ENCODE assay signal across 18 cellular contexts in genomic region chr7:146656988-146657387, GRCh38.
DNase-seq lines count a peak whose midpoint lies in the region; ATAC-seq and TF ChIP-seq lines count a peak whose summit lies in the region.
"Had no signal": no experiment of that assay in that cellular context is flagged by ENCODE, and none has a peak within 500 bp of the region (broad histone marks: within the 10 kb centered on the region; RNA-seq: fewer than 3 reads in every experiment).

No MANE protein-coding gene starts in this region.

- H3K9me2 ChIP-seq in hepatocyte (replicated peaks; ENCODE audit: insufficient read depth): no peaks in the 10 kb centered on the region

- no peaks in the 10 kb centered on the region for H3K27me3 Mint-ChIP-seq in activated T-helper 17 cell treated with anti-CD3 and anti-CD28 coated beads, Interleukin-2, amount 50 U/mL, for 72 hours
- H3K27me3 Mint-ChIP-seq in activated T-helper 2 cell treated with anti-CD3 and anti-CD28 coated beads, Interferon-gamma antibody, Interleukin-2, Interleukin-4, amounts not matched to agents 10 μg/mL and 5 μg/mL and 100 μg/mL, durations not matched to agents 14 hours and 24 hours and 36 hours (ENCODE audit: low read depth): no peaks in the 10 kb centered on the region

- peak overlapping the region; percentile 4; the same call in 1 of the 2 replicates for H3K9ac ChIP-seq in KMS-11
- H3K9ac ChIP-seq: BLaER1 treated with 17β-estradiol and CSF1 and Interleukin-3, amounts not matched to agents 10 nM and 100 nM had no signal

- H3K9me3 ChIP-seq in hepatocyte (ENCODE audit: low read depth): no peaks in the 10 kb centered on the region
- H3K9me3 ChIP-seq: esophagus squamous epithelium, left ventricle myocardium inferior, vagina had no signal

- no peaks in the 10 kb centered on the region for H3K4me1 Mint-ChIP-seq in activated T-helper 17 cell treated with anti-CD3 and anti-CD28 coated beads, Interleukin-2, amount 50 U/mL, for 72 hours
- peaks cover 6% of the 10 kb centered on the region for H3K4me1 Mint-ChIP-seq in activated T-helper 2 cell treated with anti-CD3 and anti-CD28 coated beads, Interferon-gamma antibody, Interleukin-2, Interleukin-4, amounts not matched to agents 10 μg/mL and 5 μg/mL and 100 μg/mL, durations not matched to agents 14 hours and 24 hours and 36 hours (ENCODE audit: low read depth)
- H3K4me1 Mint-ChIP-seq: neural crest cell had no signal

- no peaks in the 10 kb centered on the region for H3K36me3 Mint-ChIP-seq in activated T-helper 17 cell treated with anti-CD3 and anti-CD28 coated beads, Interleukin-2, amount 50 U/mL, for 72 hours (ENCODE audit: low read depth)
- H3K36me3 Mint-ChIP-seq in activated T-helper 2 cell treated with anti-CD3 and anti-CD28 coated beads, Interferon-gamma antibody, Interleukin-2, Interleukin-4, amounts not matched to agents 10 μg/mL and 5 μg/mL and 100 μg/mL, durations not matched to agents 14 hours and 24 hours and 36 hours (ENCODE audit: low read depth): no peaks in the 10 kb centered on the region

- H3K4me1 ChIP-seq in KMS-11 (ENCODE audit: low read depth, poor library complexity, severe bottlenecking): peaks cover 77% of the 10 kb centered on the region
- no peaks in the 10 kb centered on the region for H3K4me1 ChIP-seq in hepatocyte (ENCODE audit: insufficient read depth)
- H3K4me1 ChIP-seq: esophagus squamous epithelium, left ventricle myocardium inferior, vagina had no signal

- intact Hi-C loops in activated T-helper 2 cell treated with anti-CD3 and anti-CD28 coated beads, Interferon-gamma antibody, Interleukin-2, Interleukin-4, amounts not matched to agents 10 μg/mL and 5 μg/mL and 100 μg/mL, durations not matched to agents 14 hours and 24 hours and 36 hours (cut with micrococcal nuclease): no loop called here

- peak; percentile 41; the same call in 1 of the 2 replicates for TF ChIP-seq CTCF in KMS-11 (conservative IDR thresholded peaks at IDR 0.05; ENCODE audit: low read depth, low read length)
- peak; percentile 17 for TF ChIP-seq CTCF in hepatocyte (IDR thresholded peaks at IDR 0.05; ENCODE audit: poor library complexity)

- H4K20me1 ChIP-seq in KMS-11 (ENCODE audit: insufficient read depth): no peaks in the 10 kb centered on the region
- H4K20me1 ChIP-seq in hepatocyte (ENCODE audit: insufficient read depth, poor library complexity, severe bottlenecking): no peaks in the 10 kb centered on the region
- H4K20me1 ChIP-seq: BLaER1 treated with 17β-estradiol and CSF1 and Interleukin-3, amounts not matched to agents 10 nM and 100 nM had no signal

- H2AFZ ChIP-seq in KMS-11 (ENCODE audit: low read depth) (peak overlapping the region; percentile 11; the same call in 1 of the 2 replicates), hepatocyte (no peak overlapping the region)

- H3K27me3 ChIP-seq in KMS-11 (ENCODE audit: insufficient read depth, low read depth) (no peaks in the 10 kb centered on the region), hepatocyte (no peaks in the 10 kb centered on the region)
- H3K27me3 ChIP-seq: BLaER1 treated with 17β-estradiol and CSF1 and Interleukin-3, amounts not matched to agents 10 nM and 100 nM; esophagus squamous epithelium; vagina had no signal

- WGBS in hepatocyte (ENCODE audit: low lambda C conversion rate, missing lambda C conversion rate): 80% methylated on average over 1 of the region's 1 CpG

- H3K27ac ChIP-seq in KMS-11 (peak overlapping the region; percentile 60), hepatocyte (no peak overlapping the region)
- H3K27ac ChIP-seq: BLaER1 treated with 17β-estradiol and CSF1 and Interleukin-3, amounts not matched to agents 10 nM and 100 nM; esophagus squamous epithelium; left ventricle myocardium inferior; vagina had no signal

- DNase-seq in NCI-H2029 treated with DMSO at 0.1 percent for 48 hours (lab: John Stamatoyannopoulos, UW) (peak; percentile 68), NCI-H2029 (lab: John Stamatoyannopoulos, UW) (no peak), OCI-M1 (lab: John Stamatoyannopoulos, UW) (peak; percentile 46), hepatocyte (ENCODE audit: low spot score) (no peak)
- no peak for DNase-seq in activated T-helper 2 cell treated with anti-CD3 and anti-CD28 coated beads, Interferon-gamma antibody, Interleukin-2, Interleukin-4, amounts not matched to agents 10 μg/mL and 5 μg/mL and 100 μg/mL, durations not matched to agents 14 hours and 24 hours and 36 hours (ENCODE audit: low spot score)
- DNase-seq: anterior cingulate cortex; caudate nucleus; effector CD4-positive, alpha-beta T cell; esophagus squamous epithelium; left ventricle myocardium inferior; substantia nigra; T-helper 1 cell had no signal

- H3K4me3 ChIP-seq in KMS-11 (IDR thresholded peaks at IDR 0.05; ENCODE audit: insufficient read depth, low read depth, low read length): no peak overlapping the region
- no peak overlapping the region for H3K4me3 ChIP-seq in hepatocyte
- H3K4me3 ChIP-seq: BLaER1 treated with 17β-estradiol and CSF1 and Interleukin-3, amounts not matched to agents 10 nM and 100 nM; esophagus squamous epithelium; left ventricle myocardium inferior; vagina had no signal

- peak overlapping the region; percentile 66 for H3K4me2 ChIP-seq in KMS-11
- no peak overlapping the region for H3K4me2 ChIP-seq in hepatocyte

- no peaks in the 10 kb centered on the region for H3K36me3 ChIP-seq in KMS-11 (ENCODE audit: insufficient read depth)
- no peaks in the 10 kb centered on the region for H3K36me3 ChIP-seq in hepatocyte (replicated peaks; ENCODE audit: insufficient read depth, low read depth)
- H3K36me3 ChIP-seq: BLaER1 treated with 17β-estradiol and CSF1 and Interleukin-3, amounts not matched to agents 10 nM and 100 nM; esophagus squamous epithelium; left ventricle myocardium inferior; vagina had no signal

- no peaks in the 10 kb centered on the region for H3K79me2 ChIP-seq in KMS-11 (ENCODE audit: insufficient read depth, low read depth)
- no peaks in the 10 kb centered on the region for H3K79me2 ChIP-seq in hepatocyte

- no peak overlapping the region for H3K27ac Mint-ChIP-seq in activated T-helper 17 cell treated with anti-CD3 and anti-CD28 coated beads, Interleukin-2, amount 50 U/mL, for 72 hours
- no peak overlapping the region for H3K27ac Mint-ChIP-seq in activated T-helper 2 cell treated with anti-CD3 and anti-CD28 coated beads, Interferon-gamma antibody, Interleukin-2, Interleukin-4, amounts not matched to agents 10 μg/mL and 5 μg/mL and 100 μg/mL, durations not matched to agents 14 hours and 24 hours and 36 hours

- ATAC-seq in HG03045 (IDR thresholded peaks at IDR 0.05; ENCODE audit: unreplicated experiment): no peak
- no peak for ATAC-seq in activated T-helper 17 cell treated with anti-CD3 and anti-CD28 coated beads, Interleukin-2, amount 50 U/mL, for 72 hours (replicated peaks)

- no peak overlapping the region for H3K4me3 Mint-ChIP-seq in activated T-helper 17 cell treated with anti-CD3 and anti-CD28 coated beads, Interleukin-2, amount 50 U/mL, for 72 hours
- no peak overlapping the region for H3K4me3 Mint-ChIP-seq in activated T-helper 2 cell treated with anti-CD3 and anti-CD28 coated beads, Interferon-gamma antibody, Interleukin-2, Interleukin-4, amounts not matched to agents 10 μg/mL and 5 μg/mL and 100 μg/mL, durations not matched to agents 14 hours and 24 hours and 36 hours (ENCODE audit: low read depth)
- H3K4me3 Mint-ChIP-seq: neural crest cell had no signal

- peaks cover 16% of the 10 kb centered on the region for H3K9me3 Mint-ChIP-seq in activated T-helper 17 cell treated with anti-CD3 and anti-CD28 coated beads, Interleukin-2, amount 50 U/mL, for 72 hours
- peaks cover 7% of the 10 kb centered on the region for H3K9me3 Mint-ChIP-seq in activated T-helper 2 cell treated with anti-CD3 and anti-CD28 coated beads, Interferon-gamma antibody, Interleukin-2, Interleukin-4, amounts not matched to agents 10 μg/mL and 5 μg/mL and 100 μg/mL, durations not matched to agents 14 hours and 24 hours and 36 hours
- H3K9me3 Mint-ChIP-seq: neural crest cell had no signal

Comparison
In these comparisons a context has a peak if more than half of its experiments do, and no peak if none do; other contexts are left out.
1. DNase-seq: peak in NCI-H2029 treated with DMSO at 0.1 percent for 48 hours (single experiment) and OCI-M1 (single experiment); none in NCI-H2029 (single experiment), hepatocyte (single experiment) and activated T-helper 2 cell treated with anti-CD3 and anti-CD28 coated beads, Interferon-gamma antibody, Interleukin-2, Interleukin-4, amounts not matched to agents 10 μg/mL and 5 μg/mL and 100 μg/mL, durations not matched to agents 14 hours and 24 hours and 36 hours (single experiment).